In the genomic region with DNA sequence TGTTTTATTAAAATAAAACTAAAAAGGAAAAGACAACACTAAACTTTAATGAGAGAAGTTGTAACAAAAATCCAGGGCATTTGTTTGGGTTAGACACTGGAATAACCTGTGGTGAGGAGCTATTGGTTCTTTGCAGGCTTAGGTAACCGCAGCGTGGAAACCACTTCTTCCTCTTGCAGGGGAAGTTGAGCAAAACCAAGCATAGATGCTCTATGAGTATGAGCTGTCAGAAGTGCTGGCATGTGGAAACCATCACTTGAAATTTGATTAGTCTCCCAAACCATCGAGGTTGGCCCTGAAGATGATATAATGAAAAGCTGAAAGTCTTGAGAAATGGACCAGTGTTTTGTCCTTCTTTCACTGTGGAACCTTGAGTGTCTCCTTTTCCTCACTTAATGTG, we compare ENCODE assay signal across 10 cellular contexts.
DNase-seq lines count a peak whose midpoint lies in the region; ATAC-seq and TF ChIP-seq lines count a peak whose summit lies in the region.
"Had no signal": no experiment of that assay in that cellular context is flagged by ENCODE, and none has a peak within 500 bp of the region (broad histone marks: within the 10 kb centered on the region; RNA-seq: fewer than 3 reads in every experiment).

No MANE protein-coding gene starts in this region.

- H3K9me3 ChIP-seq in testis, result no peaks in the 10 kb centered on the region

- H3K4me1 ChIP-seq in testis, result no peaks in the 10 kb centered on the region

- H3K27ac Mint-ChIP-seq in progenitor cell of endocrine pancreas, result no peak overlapping the region
- H3K27ac Mint-ChIP-seq: T-helper 1 cell treated with Interleukin-12 subunit alpha and Interleukin-12 subunit beta and Interleukin-4 antibody, amounts not matched to agents 30 μg/mL and 1 μg/mL, for 36 hours had no signal

- no peaks in the 10 kb centered on the region for H3K36me3 Mint-ChIP-seq in progenitor cell of endocrine pancreas (ENCODE audit: insufficient read depth)

- H3K27ac ChIP-seq in testis, result no peak overlapping the region

- H3K36me3 ChIP-seq in testis (ENCODE audit: low read depth, missing control alignments), result no peaks in the 10 kb centered on the region

- ATAC-seq in GM19351 (IDR thresholded peaks at IDR 0.05; ENCODE audit: unreplicated experiment), result peak; percentile 81
- no peak for ATAC-seq in Right ventricle myocardium inferior

- TF ChIP-seq CTCF in progenitor cell of endocrine pancreas (IDR thresholded peaks at IDR 0.05; ENCODE audit: unreplicated experiment), result no peak
- no peak for TF ChIP-seq CTCF in testis (IDR thresholded peaks at IDR 0.05)

- DNase-seq in GF-D8 (lab: John Stamatoyannopoulos, UW), result peak; percentile 77
- DNase-seq in MV-4-11 (lab: John Stamatoyannopoulos, UW), result peak; percentile 89
- DNase-seq in glomerular visceral epithelial cell (ENCODE audit: extremely low spot score), result peak; percentile 25
- no peak for DNase-seq in progenitor cell of endocrine pancreas (ENCODE audit: low spot score, unreplicated experiment)
- no peak for DNase-seq in amniotic stem cell (lab: John Stamatoyannopoulos, UW)
- no peak for DNase-seq in testis
- DNase-seq in Right ventricle myocardium inferior (ENCODE audit: missing footprints), result no peak
- DNase-seq: NCI-H345 had no signal

- WGBS in testis, 2 donors, result 73 to 77% methylated on average over 3 of the region's 3 CpGs

- no peaks in the 10 kb centered on the region for H3K9me3 Mint-ChIP-seq in progenitor cell of endocrine pancreas (ENCODE audit: low read depth)
- H3K9me3 Mint-ChIP-seq: T-helper 1 cell treated with Interleukin-12 subunit alpha and Interleukin-12 subunit beta and Interleukin-4 antibody, amounts not matched to agents 30 μg/mL and 1 μg/mL, for 36 hours had no signal

- no peak for TF ChIP-seq POLR2A in testis (IDR thresholded peaks at IDR 0.05)

- no peak overlapping the region for H3K4me3 Mint-ChIP-seq in progenitor cell of endocrine pancreas (ENCODE audit: low read depth)
- H3K4me3 Mint-ChIP-seq: T-helper 1 cell treated with Interleukin-12 subunit alpha and Interleukin-12 subunit beta and Interleukin-4 antibody, amounts not matched to agents 30 μg/mL and 1 μg/mL, for 36 hours had no signal

- no peaks in the 10 kb centered on the region for H3K27me3 ChIP-seq in testis

- H3K27me3 Mint-ChIP-seq in progenitor cell of endocrine pancreas, result no peaks in the 10 kb centered on the region

- H3K4me1 Mint-ChIP-seq in progenitor cell of endocrine pancreas (ENCODE audit: low read depth), result peaks cover 12% of the 10 kb centered on the region

- intact Hi-C loops in testis (cut with DNase I; ENCODE audit: low total_unique reads) (no loop called here), Right ventricle myocardium inferior (cut with DNase I) (no loop called here)

- H3K4me3 ChIP-seq in testis, result no peak overlapping the region

Comparison
In these comparisons a context has a peak if more than half of its experiments do, and no peak if none do; other contexts are left out.
1. DNase-seq: peak in GF-D8 (single experiment), MV-4-11 (single experiment) and glomerular visceral epithelial cell (single experiment); none in progenitor cell of endocrine pancreas (single experiment), amniotic stem cell (single experiment), testis (single experiment) and Right ventricle myocardium inferior (single experiment).